Comparison of ENCODE assay signal across 8 cellular contexts in the genomic region with DNA sequence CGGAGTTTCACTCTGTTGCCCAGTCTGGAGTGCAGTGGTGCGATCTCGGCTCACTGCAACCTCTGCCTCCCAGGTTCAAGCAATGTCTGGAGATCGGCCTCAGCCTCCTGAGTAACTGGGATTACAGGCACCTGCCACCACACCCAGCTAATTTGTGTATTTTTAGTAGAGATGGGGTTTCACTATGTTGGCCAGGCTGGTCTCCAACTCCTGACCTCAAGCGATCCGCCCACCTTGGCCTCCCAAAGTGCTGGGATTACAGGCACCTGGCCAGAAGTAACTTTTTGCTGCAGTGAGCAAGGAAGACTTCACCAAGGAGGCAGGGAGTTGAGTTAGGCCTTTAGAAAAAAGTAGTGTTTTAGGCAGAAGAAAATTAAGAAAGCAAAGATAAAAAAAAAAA. TPM values are rescaled to one million over a fixed set of nuclear protein-coding genes. Genes with fewer than 3 reads are reported as not detected.
DNase-seq lines count a peak whose midpoint lies in the region; ATAC-seq, FAIRE-seq and TF ChIP-seq lines count a peak whose summit lies in the region.
"Not testable (repeated sequence)": the region's sequence is repeated elsewhere in the genome, so short reads cannot be mapped to it uniquely, and the experiment has no call there.

No MANE protein-coding gene starts in this region.

- not testable (repeated sequence) for DNase-seq in CD14-positive monocyte (ENCODE audit: low spot score); T-helper 2 cell treated with Interferon-gamma antibody and Interleukin-4, amounts not matched to agents 5 μg/mL and 100 μg/mL, for 36 hours (ENCODE audit: low spot score); activated naive CD8-positive, alpha-beta T cell treated with anti-CD3 and anti-CD28 coated beads, Interleukin-2, amount 50 U/mL, for 24 hours; endodermal cell; keratinocyte (ENCODE audit: low read depth, low spot score)
- DNase-seq in testis = peak; percentile 40

- H3K4me3 Mint-ChIP-seq in CD14-positive monocyte (peak overlapping the region; percentile 94 to 99), IgD-negative memory B cell (peak overlapping the region; percentile 86 to 98 (median 94)), endodermal cell (peak overlapping the region; percentile 89)
- peak overlapping the region; percentile 91 for H3K4me3 Mint-ChIP-seq in T-helper 2 cell treated with Interferon-gamma antibody and Interleukin-4, amounts not matched to agents 5 μg/mL and 100 μg/mL, for 36 hours
- peak overlapping the region; percentile 97 for H3K4me3 Mint-ChIP-seq in activated naive CD8-positive, alpha-beta T cell treated with anti-CD3 and anti-CD28 coated beads, Interleukin-2, amount 50 U/mL, for 24 hours

- H3K27me3 ChIP-seq in endodermal cell (ENCODE audit: control insufficient read depth, insufficient read depth, low read length, poor library complexity, severe bottlenecking); keratinocyte (ENCODE audit: control insufficient read depth, extremely low read depth, insufficient read depth, low read length); neutrophil; testis: not testable (repeated sequence)

- H3K4me3 ChIP-seq in endodermal cell (ENCODE audit: low read length) (peak overlapping the region; percentile 100), keratinocyte (ENCODE audit: control insufficient read depth in 2 of 3, extremely low read depth in 1 of 3, insufficient read depth in 2 of 3, low read depth in 1 of 3, low read length in 3 of 3) (peak overlapping the region; percentile 79 to 95 (median 93)), neutrophil (ENCODE audit: low read depth in 1 of 2, low read length in 1 of 2) (peak overlapping the region; percentile 93 to 97), testis (peak overlapping the region; percentile 93 to 94)

- H3K9me3 ChIP-seq in endodermal cell (ENCODE audit: control insufficient read depth, low read length); keratinocyte (ENCODE audit: control insufficient read depth, low read depth, low read length); neutrophil; testis: not testable (repeated sequence)

- H4K20me1 ChIP-seq in keratinocyte (ENCODE audit: control insufficient read depth, extremely low read depth, insufficient read depth, low read length) = peaks cover 28% of the 10 kb centered on the region

- not testable (repeated sequence) for TF ChIP-seq CTCF in CD14-positive monocyte (IDR thresholded peaks at IDR 0.05); endodermal cell (conservative IDR thresholded peaks at IDR 0.05); keratinocyte (optimal IDR thresholded peaks at IDR 0.05 in 1 of 3, IDR thresholded peaks at IDR 0.05 in 1 of 3, conservative IDR thresholded peaks at IDR 0.05 in 1 of 3; ENCODE audit: extremely low read depth in 1 of 3, insufficient read depth in 2 of 3, low read length in 3 of 3); neutrophil (IDR thresholded peaks at IDR 0.05); testis (IDR thresholded peaks at IDR 0.05)

- not testable (repeated sequence) for H3K9me1 ChIP-seq in keratinocyte (ENCODE audit: control insufficient read depth, extremely low read depth, insufficient read depth, low read length)

- not testable (repeated sequence) for FAIRE-seq in keratinocyte (lab: Jason Lieb, UNC)

- H3K4me1 Mint-ChIP-seq in CD14-positive monocyte = peaks cover 66% of the 10 kb centered on the region
- peaks cover 47 to 52% (median 49%) of the 10 kb centered on the region in 3 donors for H3K4me1 Mint-ChIP-seq in IgD-negative memory B cell
- peaks cover 51% of the 10 kb centered on the region for H3K4me1 Mint-ChIP-seq in T-helper 2 cell treated with Interferon-gamma antibody and Interleukin-4, amounts not matched to agents 5 μg/mL and 100 μg/mL, for 36 hours (ENCODE audit: low read depth)
- H3K4me1 Mint-ChIP-seq in activated naive CD8-positive, alpha-beta T cell treated with anti-CD3 and anti-CD28 coated beads, Interleukin-2, amount 50 U/mL, for 24 hours = peaks cover 76% of the 10 kb centered on the region
- peaks cover 44% of the 10 kb centered on the region for H3K4me1 Mint-ChIP-seq in endodermal cell

- H3K9me3 Mint-ChIP-seq in CD14-positive monocyte; IgD-negative memory B cell; T-helper 2 cell treated with Interferon-gamma antibody and Interleukin-4, amounts not matched to agents 5 μg/mL and 100 μg/mL, for 36 hours; activated naive CD8-positive, alpha-beta T cell treated with anti-CD3 and anti-CD28 coated beads, Interleukin-2, amount 50 U/mL, for 24 hours; endodermal cell: not testable (repeated sequence)

- not testable (repeated sequence) for H3K9ac ChIP-seq in endodermal cell (ENCODE audit: extremely low read depth, low read length, poor library complexity, severe bottlenecking)
- peak overlapping the region; percentile 30 for H3K9ac ChIP-seq in keratinocyte (ENCODE audit: control insufficient read depth, extremely low read depth, insufficient read depth, low read length)

- TF ChIP-seq POLR2A in testis (IDR thresholded peaks at IDR 0.05) = not testable (repeated sequence)

- not testable (repeated sequence) for ATAC-seq in activated naive CD8-positive, alpha-beta T cell treated with anti-CD3 and anti-CD28 coated beads, Interleukin-2, amount 50 U/mL, for 24 hours

- H3K79me2 ChIP-seq in keratinocyte (ENCODE audit: control insufficient read depth, insufficient read depth, low read length) = peaks cover 85% of the 10 kb centered on the region

- dilution Hi-C loops in keratinocyte (cut with MboI; ENCODE audit: extremely low pct_ligation_motif_present, low sequenced_read_pairs) = loop anchor here (25.0 kb wide), 1 partner anchor 145 kb away; no protein-coding TSS in a partner anchor

- H3K36me3 Mint-ChIP-seq in CD14-positive monocyte (peaks cover 6 to 21% of the 10 kb centered on the region in 2 donors), endodermal cell (ENCODE audit: low read depth) (peaks cover 12% of the 10 kb centered on the region)
- H3K36me3 Mint-ChIP-seq in IgD-negative memory B cell = not testable (repeated sequence)
- peaks cover 59% of the 10 kb centered on the region for H3K36me3 Mint-ChIP-seq in T-helper 2 cell treated with Interferon-gamma antibody and Interleukin-4, amounts not matched to agents 5 μg/mL and 100 μg/mL, for 36 hours (ENCODE audit: low read depth)
- H3K36me3 Mint-ChIP-seq in activated naive CD8-positive, alpha-beta T cell treated with anti-CD3 and anti-CD28 coated beads, Interleukin-2, amount 50 U/mL, for 24 hours (ENCODE audit: low read depth) = peaks cover 48% of the 10 kb centered on the region

- peak overlapping the region; percentile 8 to 81 (median 54) for H3K27ac Mint-ChIP-seq in CD14-positive monocyte
- H3K27ac Mint-ChIP-seq in IgD-negative memory B cell = peak overlapping the region; percentile 74 to 95 (median 90)
- H3K27ac Mint-ChIP-seq in T-helper 2 cell treated with Interferon-gamma antibody and Interleukin-4, amounts not matched to agents 5 μg/mL and 100 μg/mL, for 36 hours = peak overlapping the region; percentile 77
- peak overlapping the region; percentile 23 for H3K27ac Mint-ChIP-seq in activated naive CD8-positive, alpha-beta T cell treated with anti-CD3 and anti-CD28 coated beads, Interleukin-2, amount 50 U/mL, for 24 hours
- not testable (repeated sequence) for H3K27ac Mint-ChIP-seq in endodermal cell

- H3K4me1 ChIP-seq in endodermal cell (ENCODE audit: control insufficient read depth, insufficient read depth, low read length) = not testable (repeated sequence)
- H3K4me1 ChIP-seq in keratinocyte (ENCODE audit: control insufficient read depth, extremely low read depth, insufficient read depth, low read length) = peaks cover 18% of the 10 kb centered on the region
- H3K4me1 ChIP-seq in neutrophil (ENCODE audit: control insufficient read depth in 1 of 2, insufficient read depth in 1 of 2, low read depth in 1 of 2, low read length in 1 of 2) = peaks cover 51 to 66% of the 10 kb centered on the region in 2 experiments
- H3K4me1 ChIP-seq in testis = peaks cover 38% of the 10 kb centered on the region

- peak overlapping the region; percentile 79 for H3K4me2 ChIP-seq in keratinocyte (ENCODE audit: control insufficient read depth, extremely low read depth, insufficient read depth, low read depth, low read length)

- H3K27me3 Mint-ChIP-seq in CD14-positive monocyte (ENCODE audit: low read depth in 3 of 3); IgD-negative memory B cell; T-helper 2 cell treated with Interferon-gamma antibody and Interleukin-4, amounts not matched to agents 5 μg/mL and 100 μg/mL, for 36 hours (ENCODE audit: low read depth); activated naive CD8-positive, alpha-beta T cell treated with anti-CD3 and anti-CD28 coated beads, Interleukin-2, amount 50 U/mL, for 24 hours; endodermal cell (ENCODE audit: insufficient read depth): not testable (repeated sequence)

- H2AFZ ChIP-seq in keratinocyte (ENCODE audit: control insufficient read depth, low read length) = not testable (repeated sequence)

- intact Hi-C loops in CD14-positive monocyte (cut with micrococcal nuclease) (loop anchor here (2.0 to 10.0 kb wide), 3 partner anchors 59 to 673 kb away; a partner anchor contains a TSS), testis (cut with DNase I; ENCODE audit: low total_unique reads) (loop anchor here (5.0 to 10.0 kb wide), 2 partner anchors 117 to 560 kb away; a partner anchor contains a TSS)

- H3K36me3 ChIP-seq in endodermal cell (ENCODE audit: control insufficient read depth, insufficient read depth, low read length); keratinocyte (ENCODE audit: control insufficient read depth in 2 of 2, extremely low read depth in 1 of 2, insufficient read depth in 2 of 2, low read length in 2 of 2); neutrophil; testis (ENCODE audit: low read depth, missing control alignments): not testable (repeated sequence)

- WGBS in endodermal cell (ENCODE audit: insufficient coverage in 1 of 2, insufficient read length in 1 of 2), 2 experiments = 84 to 95% methylated on average over 5 to 6 of the region's 6 CpGs
- 7 to 8% methylated on average over 6 of the region's 6 CpGs for WGBS in testis, 2 donors

- H3K27ac ChIP-seq in endodermal cell (ENCODE audit: low read depth, low read length) = not testable (repeated sequence)
- H3K27ac ChIP-seq in keratinocyte (ENCODE audit: control insufficient read depth, insufficient read depth, low read length) (peak overlapping the region; percentile 93), neutrophil (peak overlapping the region; percentile 57), testis (peak overlapping the region; percentile 9 to 100)

RNA-seq across cellular contexts. Expression of a gene that starts 3.9 kb away (rescaled TPM):
- 10 to 100 TPM; 15.9 to 25.5 TPM for polyA plus RNA-seq in CD14-positive monocyte
- 27.9 TPM for polyA plus RNA-seq in IgD-negative memory B cell
- 10 to 100 TPM; 35.1 to 45.7 TPM for total RNA-seq in endodermal cell
- 37.2 TPM for polyA plus RNA-seq in endodermal cell (2013, experiment 1 of 2)
- 34.9 TPM for polyA plus RNA-seq in endodermal cell (2013, experiment 2 of 2)
- polyA plus RNA-seq in keratinocyte = 4.1 to 10.3 TPM (median 9.5 TPM) in 3 replicates
- 3.2 TPM for polyA plus RNA-seq in keratinocyte (2011; ENCODE audit: low read depth)
- polyA plus RNA-seq in keratinocyte (2011; cell fraction: cytosol; rRNA removed) = 3.2 and 8.6 TPM in 2 replicates
- 10.3 and 11.5 TPM in 2 replicates for polyA plus RNA-seq in keratinocyte (2011; cell fraction: nucleus; rRNA removed)
- 6.6 and 11.0 TPM in 2 replicates for polyA plus RNA-seq in keratinocyte (2012; ENCODE audit: low replicate concordance)
- 12.4 to 22.8 TPM (median 15.4 TPM) in 3 replicates for polyA minus RNA-seq in keratinocyte
- 11.1 TPM for polyA minus RNA-seq in keratinocyte (2011; cell fraction: cytosol; rRNA and poly(A)+ RNA removed)
- polyA minus RNA-seq in keratinocyte (2011; cell fraction: nucleus; rRNA and poly(A)+ RNA removed) = 8.1 and 15.7 TPM in 2 replicates
- 10 to 100 TPM; 48.7 to 56.9 TPM for total RNA-seq in testis
- polyA plus RNA-seq in testis (ENCODE audit: insufficient read depth, low read depth, low replicate concordance) = 33.9 TPM

RNA-seq across cellular contexts. Expression of a gene that starts 57.9 kb away (rescaled TPM):
- polyA plus RNA-seq in CD14-positive monocyte (10 to 100 TPM; 31.6 to 41.7 TPM), IgD-negative memory B cell (40.3 TPM), keratinocyte (32.5 to 46.9 TPM (median 43.9 TPM) in 3 replicates), testis (ENCODE audit: insufficient read depth, low read depth, low replicate concordance) (96.2 TPM)
- total RNA-seq in endodermal cell (10 to 100 TPM; 54.9 to 65.1 TPM), testis (10 to 100 TPM; 81.7 to 91.8 TPM)
- 59.9 TPM for polyA plus RNA-seq in endodermal cell (2013, experiment 1 of 2)
- polyA plus RNA-seq in endodermal cell (2013, experiment 2 of 2) = 51.3 TPM
- polyA plus RNA-seq in keratinocyte (2011; ENCODE audit: low read depth) = 9.3 TPM
- polyA plus RNA-seq in keratinocyte (2011; cell fraction: cytosol; rRNA removed) = 33.7 and 43.5 TPM in 2 replicates
- 34.3 and 34.6 TPM in 2 replicates for polyA plus RNA-seq in keratinocyte (2011; cell fraction: nucleus; rRNA removed)
- polyA plus RNA-seq in keratinocyte (2012; ENCODE audit: low replicate concordance) = 20.0 and 33.2 TPM in 2 replicates
- 41.0 to 79.4 TPM (median 49.6 TPM) in 3 replicates for polyA minus RNA-seq in keratinocyte
- polyA minus RNA-seq in keratinocyte (2011; cell fraction: cytosol; rRNA and poly(A)+ RNA removed) = 33.6 TPM
- 20.3 and 28.1 TPM in 2 replicates for polyA minus RNA-seq in keratinocyte (2011; cell fraction: nucleus; rRNA and poly(A)+ RNA removed)
